In genomic region chr22:40043086-40043485, GRCh38 we compare ENCODE assay signal across 10 cellular contexts. TPM values are rescaled to one million over a fixed set of nuclear protein-coding genes. Genes with fewer than 3 reads are reported as not detected.
DNase-seq lines count a peak whose midpoint lies in the region; ATAC-seq, FAIRE-seq and TF ChIP-seq lines count a peak whose summit lies in the region.
"Had no signal": no experiment of that assay in that cellular context is flagged by ENCODE, and none has a peak within 500 bp of the region (broad histone marks: within the 10 kb centered on the region; RNA-seq: fewer than 3 reads in every experiment).

No MANE protein-coding gene starts in this region.

- no peak overlapping the region for H2AFZ ChIP-seq in Karpas-422 (ENCODE audit: low read length)
- H2AFZ ChIP-seq in mammary epithelial cell (ENCODE audit: low read depth, low read length) = peak overlapping the region; percentile 19

- WGBS in mammary epithelial cell (ENCODE audit: low coverage, missing lambda C conversion rate) = 5% methylated on average over 7 of the region's 8 CpGs

- peak; percentile 7 to 33 for TF ChIP-seq CTCF in mammary epithelial cell (conservative IDR thresholded peaks at IDR 0.05 in 1 of 2, IDR thresholded peaks at IDR 0.05 in 1 of 2; ENCODE audit: extremely low read depth in 1 of 2, insufficient read depth in 1 of 2, low read depth in 1 of 2, low read length in 2 of 2)

- H3K36me3 ChIP-seq in Karpas-422 (ENCODE audit: insufficient read depth, low read length) (no peaks in the 10 kb centered on the region), mammary epithelial cell (ENCODE audit: insufficient read depth, low read length) (no peaks in the 10 kb centered on the region), muscle layer of duodenum (ENCODE audit: control insufficient read depth in 1 of 2, insufficient read depth in 2 of 2, low read length in 2 of 2) (no peaks in the 10 kb centered on the region)

- H4K20me1 ChIP-seq in Karpas-422 (ENCODE audit: insufficient read depth, low read depth, low read length) (no peaks in the 10 kb centered on the region), mammary epithelial cell (ENCODE audit: insufficient read depth, low read length) (no peaks in the 10 kb centered on the region)

- dilution Hi-C loops in mammary epithelial cell (cut with HindIII; ENCODE audit: low sequenced_read_pairs) = no loop called here

- H3K79me2 ChIP-seq in Karpas-422 (ENCODE audit: low read length) = peaks cover 28% of the 10 kb centered on the region
- no peaks in the 10 kb centered on the region for H3K79me2 ChIP-seq in mammary epithelial cell (ENCODE audit: insufficient read depth, low read length)

- H3K9me2 ChIP-seq in Karpas-422 (replicated peaks; ENCODE audit: insufficient read depth, low read length) = no peaks in the 10 kb centered on the region

- H3K4me3 ChIP-seq in Karpas-422 (ENCODE audit: low read length) = peak overlapping the region; percentile 67
- H3K4me3 ChIP-seq in mammary epithelial cell (replicated peaks in 1 of 3; ENCODE audit: insufficient read depth in 1 of 3, low read depth in 2 of 3, low read length in 3 of 3) = peak overlapping the region in 2 of 3 experiments; percentile 9 to 78
- peak overlapping the region; percentile 77 to 83 for H3K4me3 ChIP-seq in muscle layer of duodenum (ENCODE audit: low read depth in 1 of 2, low read length in 2 of 2)

- no peak overlapping the region for H3K27ac ChIP-seq in Karpas-422 (ENCODE audit: low read length)
- peak overlapping the region; percentile 3 for H3K27ac ChIP-seq in mammary epithelial cell (ENCODE audit: insufficient read depth, low read depth, low read length)
- peak overlapping the region; percentile 98 for H3K27ac ChIP-seq in muscle layer of duodenum (ENCODE audit: low read length)

- in situ Hi-C loops in mammary epithelial cell (cut with MboI; ENCODE audit: low sequenced_read_pairs in 2 of 2) = loop anchor here in 1 of 2 donors (10.0 kb wide), 1 partner anchor 302 kb away; the partner anchor contains the start of gene ADSL

- H3K9ac ChIP-seq in Karpas-422 (ENCODE audit: low read length) (no peak overlapping the region), mammary epithelial cell (ENCODE audit: insufficient read depth, low read length) (no peak overlapping the region)

- BruUV-seq in mammary epithelial cell (replicated peaks; lab: Mats Ljungman, UMichigan) = no TSS peak

- ATAC-seq in HG02970 (IDR thresholded peaks at IDR 0.05; ENCODE audit: low FRiP score, unreplicated experiment) (no peak), HG03520 (IDR thresholded peaks at IDR 0.05; ENCODE audit: unreplicated experiment) (no peak)
- ATAC-seq: GM12878 had no signal

- H3K4me1 ChIP-seq in Karpas-422 (ENCODE audit: low read length) = peaks cover 27% of the 10 kb centered on the region
- H3K4me1 ChIP-seq in mammary epithelial cell (ENCODE audit: insufficient read depth, low read length) = peaks cover 44% of the 10 kb centered on the region
- peaks cover 14 to 49% of the 10 kb centered on the region in 2 donors for H3K4me1 ChIP-seq in muscle layer of duodenum (ENCODE audit: control insufficient read depth in 1 of 2, insufficient read depth in 2 of 2, low read length in 2 of 2)

- CTCF ChIA-PET in mammary epithelial cell (lab: Charles Lee; ENCODE audit: low non-redundant PET) = no interaction called here

- H3K9me3 ChIP-seq in Karpas-422 (ENCODE audit: low read length) (no peaks in the 10 kb centered on the region), mammary epithelial cell (replicated peaks; ENCODE audit: insufficient read depth, low read length) (no peaks in the 10 kb centered on the region), muscle layer of duodenum (ENCODE audit: control insufficient read depth in 1 of 2, low read length in 2 of 2) (no peaks in the 10 kb centered on the region)

- H3K4me2 ChIP-seq in Karpas-422 (ENCODE audit: low read depth, low read length, poor library complexity, severe bottlenecking) (peak overlapping the region; percentile 81), mammary epithelial cell (ENCODE audit: insufficient read depth, low read depth, low read length) (peak overlapping the region; percentile 86)

- TF ChIP-seq POLR2A in H54 (IDR thresholded peaks at IDR 0.05; ENCODE audit: low read depth, low read length) = no peak

- intact Hi-C loops in mammary epithelial cell (cut with micrococcal nuclease) = loop anchor here (5.0 to 10.0 kb wide), 3 partner anchors 149 to 408 kb away; no protein-coding TSS in a partner anchor

- DNase-seq in AG20443 (ENCODE audit: low spot score) = peak; percentile 73
- DNase-seq in Karpas-422 = no peak
- DNase-seq in mammary epithelial cell = peak; percentile 41
- no peak for DNase-seq in activated CD4-positive, CD25-positive, alpha-beta regulatory T cell (lab: John Stamatoyannopoulos, UW)
- DNase-seq in H54 (ENCODE audit: insufficient read length, low spot score) = no peak
- DNase-seq: NCI-H1694 had no signal

- no peak for FAIRE-seq in H54 (lab: Jason Lieb, UNC)
- FAIRE-seq: GM12878 had no signal

- no peaks in the 10 kb centered on the region for H3K27me3 ChIP-seq in Karpas-422 (ENCODE audit: low read length)
- no peaks in the 10 kb centered on the region for H3K27me3 ChIP-seq in mammary epithelial cell (ENCODE audit: insufficient read depth, low read length)
- H3K27me3 ChIP-seq in muscle layer of duodenum (ENCODE audit: low read depth, low read length) = no peaks in the 10 kb centered on the region

RNA-seq across cellular contexts. Expression of gene FAM83F, which starts 48.3 kb away (rescaled TPM):
- under 0.01 and 0.07 TPM in 2 replicates for total RNA-seq in Karpas-422 (2014; rRNA removed; shearing (Covaris generic); ENCODE audit: low replicate concordance)
- 10 to 100 TPM; 41.0 to 59.4 TPM for total RNA-seq in mammary epithelial cell
- polyA plus RNA-seq in mammary epithelial cell = 24.7 TPM
- polyA minus RNA-seq in mammary epithelial cell = 39.9 TPM

Comparison
In these comparisons a context has a peak if more than half of its experiments do, and no peak if none do; other contexts are left out.
1. DNase-seq: peak in AG20443 (single experiment) and mammary epithelial cell (single experiment); none in Karpas-422 (single experiment), activated CD4-positive, CD25-positive, alpha-beta regulatory T cell (0 of 4) and H54 (single experiment).
2. RNA of gene FAM83F, which starts 48.3 kb away (total RNA-seq): 41.0 to 59.4 TPM in mammary epithelial cell; under 0.01 to 0.07 TPM in Karpas-422; every median in the first group is over 10 times any median in the second.
3. Peak in every context shown above with its lines, with median percentiles within 50 percentile points of each other: H3K4me3 ChIP-seq.